In the genomic region with DNA sequence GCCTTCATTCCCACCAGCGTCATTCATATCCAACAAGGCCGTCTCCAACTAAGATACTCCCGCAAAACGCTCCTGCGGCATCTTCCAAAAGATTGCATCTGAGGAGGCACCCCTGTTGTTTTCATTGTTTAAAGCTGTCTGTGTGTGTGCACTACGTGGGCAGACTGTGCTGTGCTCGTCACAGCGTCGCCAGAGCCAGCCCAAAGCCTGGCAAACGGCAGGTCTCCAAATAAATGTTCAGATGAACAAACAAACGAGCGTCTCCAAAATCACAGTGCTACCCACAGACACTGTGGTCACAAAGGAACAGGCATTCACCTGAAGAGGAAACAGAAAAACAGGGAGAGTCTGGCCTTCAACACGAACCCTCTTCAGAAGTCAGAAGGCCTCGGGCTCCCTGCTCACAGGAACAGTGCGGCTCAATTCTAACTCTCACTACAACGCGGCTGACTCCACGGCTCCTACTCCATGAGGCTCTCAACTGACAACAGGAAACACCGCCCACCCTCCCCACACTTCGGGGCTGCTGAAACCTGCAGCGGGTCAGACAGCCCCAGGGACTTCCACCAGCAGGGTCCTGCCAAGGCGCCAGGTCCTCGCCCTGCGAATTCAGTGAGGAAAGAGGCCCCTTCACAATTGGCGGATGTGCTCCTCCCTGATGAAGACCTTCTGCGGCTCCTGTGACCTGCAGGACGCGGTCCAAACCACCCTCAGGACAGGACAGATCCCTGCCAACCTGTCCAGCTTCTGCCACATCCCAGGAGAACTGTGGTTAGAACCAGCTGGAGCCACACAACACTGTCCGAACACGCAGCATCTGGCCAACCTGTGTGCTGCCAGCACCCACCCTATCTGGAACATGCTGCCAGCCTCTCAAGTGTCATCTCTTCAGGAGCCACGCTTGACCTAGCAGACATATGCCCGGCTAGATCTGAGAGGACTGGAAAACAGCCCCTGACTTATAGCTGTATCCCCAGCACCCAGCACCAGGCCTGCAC, we compare ENCODE assay signal across 15 cellular contexts. TPM values are rescaled to one million over a fixed set of nuclear protein-coding genes. Genes with fewer than 3 reads are reported as not detected.
DNase-seq lines count a peak whose midpoint lies in the region; TF ChIP-seq lines count a peak whose summit lies in the region.
"Had no signal": no experiment of that assay in that cellular context is flagged by ENCODE, and none has a peak within 500 bp of the region (broad histone marks: within the 10 kb centered on the region; RNA-seq: fewer than 3 reads in every experiment).

No MANE protein-coding gene starts in this region.

- intact Hi-C loops in prostate gland (cut with DNase I) = no loop called here

- no peaks in the 10 kb centered on the region for H3K9me3 ChIP-seq in prostate gland
- H3K9me3 ChIP-seq: vagina had no signal

- peak overlapping the region; percentile 50 to 60 for H3K27ac ChIP-seq in prostate gland
- H3K27ac ChIP-seq: SJCRH30, skin epidermis, vagina had no signal

- TF ChIP-seq POLR2A in prostate gland (IDR thresholded peaks at IDR 0.05) = no peak

- no peak for TF ChIP-seq CTCF in prostate gland (IDR thresholded peaks at IDR 0.05)

- H3K36me3 ChIP-seq in prostate gland = no peaks in the 10 kb centered on the region

- WGBS in prostate gland = 59% methylated on average over 32 of the region's 32 CpGs

- peak; percentile 6 for DNase-seq in NCI-H1694 (lab: John Stamatoyannopoulos, UW)
- no peak for DNase-seq in NCI-H1694 treated with DMSO at 0.1 percent for 48 hours (lab: John Stamatoyannopoulos, UW)
- peak; percentile 84 for DNase-seq in NCI-H2029 (lab: John Stamatoyannopoulos, UW)
- peak; percentile 38 for DNase-seq in cerebellar cortex (ENCODE audit: low spot score)
- DNase-seq in prostate gland (ENCODE audit: low spot score) = no peak
- DNase-seq in SIG-M5 treated with dmso at 0.1 percent for 504 hours (lab: John Stamatoyannopoulos, UW; ENCODE audit: unreplicated experiment) = no peak
- no peak for DNase-seq in GM19238 (ENCODE audit: insufficient read length, low spot score)
- DNase-seq in SKM-1 (lab: John Stamatoyannopoulos, UW; ENCODE audit: unreplicated experiment) = no peak
- DNase-seq: activated naive CD4-positive, alpha-beta T cell; CD8-positive, alpha-beta T cell; effector memory CD4-positive, alpha-beta T cell; SJCRH30; stimulated activated naive CD4-positive, alpha-beta T cell treated with Interleukin-2 at 50 U/mL for 16 hours had no signal

- no peak overlapping the region for H3K4me3 ChIP-seq in prostate gland
- H3K4me3 ChIP-seq: SJCRH30, skin epidermis, vagina had no signal

- H3K4me1 ChIP-seq in prostate gland (replicated peaks) = peaks cover 10% of the 10 kb centered on the region
- H3K4me1 ChIP-seq: vagina had no signal

- H3K27me3 ChIP-seq in prostate gland (replicated peaks; ENCODE audit: insufficient read depth) = no peaks in the 10 kb centered on the region
- H3K27me3 ChIP-seq: SJCRH30, vagina had no signal

RNA-seq across cellular contexts. Expression of a gene that starts 36.1 kb away (rescaled TPM):
- total RNA-seq in prostate gland = 10 to 100 TPM; 79.3 to 91.9 TPM

RNA-seq across cellular contexts. Expression of a gene that starts 45.3 kb away (rescaled TPM):
- 10 to 100 TPM; 21.8 to 23.0 TPM for total RNA-seq in prostate gland

RNA-seq across cellular contexts. Expression of a gene that starts 45.3 kb away (rescaled TPM):
- 10 to 100 TPM; 18.1 to 35.3 TPM for total RNA-seq in prostate gland

Comparison
In these comparisons a context has a peak if more than half of its experiments do, and no peak if none do; other contexts are left out.
1. DNase-seq: peak in NCI-H1694 (single experiment), NCI-H2029 (single experiment) and cerebellar cortex (single experiment); none in NCI-H1694 treated with DMSO at 0.1 percent for 48 hours (single experiment), prostate gland (single experiment), SIG-M5 treated with dmso at 0.1 percent for 504 hours (single experiment), GM19238 (single experiment) and SKM-1 (single experiment).